11 cellular contexts compared by ENCODE assay signal in genomic region chr6:161128680-161129196, GRCh38.
A peak's percentile ranks its signal among the peaks of the same experiment; 100 is the strongest.
DNase-seq lines count a peak whose midpoint lies in the region; ATAC-seq, FAIRE-seq and TF ChIP-seq lines count a peak whose summit lies in the region.
"Had no signal": no experiment of that assay in that cellular context is flagged by ENCODE, and none has a peak within 500 bp of the region (broad histone marks: within the 10 kb centered on the region; RNA-seq: fewer than 3 reads in every experiment).

No MANE protein-coding gene starts in this region.

- ATAC-seq in T-helper 17 cell (peak; percentile 77), K562 (no peak), GM21423 (IDR thresholded peaks at IDR 0.05; ENCODE audit: unreplicated experiment) (no peak)

- WGBS in K562 (ENCODE audit: insufficient coverage, low coverage, missing lambda C conversion rate) = 84% methylated on average over 12 of the region's 12 CpGs

- no peaks in the 10 kb centered on the region for H3K27me3 Mint-ChIP-seq in T-helper 17 cell
- H3K27me3 Mint-ChIP-seq in chondrocyte (ENCODE audit: low read depth) = no peaks in the 10 kb centered on the region
- H3K27me3 Mint-ChIP-seq: dendritic cell treated with granulocyte-macrophage colony-stimulating factor and Interleukin-4, amounts not matched to agents 40 ng/mL and 50 ng/mL, for 4 days had no signal

- H3K27ac ChIP-seq in K562 (ENCODE audit: extremely low read depth, low read depth, low read length) = no peak overlapping the region
- H3K27ac ChIP-seq: tibial artery had no signal

- TF ChIP-seq CTCF in K562 (IDR thresholded peaks at IDR 0.05 in 2 of 3, conservative IDR thresholded peaks at IDR 0.05 in 1 of 3; ENCODE audit: insufficient read depth in 2 of 3, low read depth in 1 of 3, low read length in 3 of 3) = no peak
- no peak for TF ChIP-seq CTCF in chondrocyte (IDR thresholded peaks at IDR 0.05)

- H3K27me3 ChIP-seq in K562 (ENCODE audit: control insufficient read depth in 2 of 2, insufficient read depth in 2 of 2, low read length in 2 of 2) = no peaks in the 10 kb centered on the region
- H3K27me3 ChIP-seq: tibial artery had no signal

- intact Hi-C loops in K562 (cut with micrococcal nuclease) = no loop called here

- DNase-seq in ELR (ENCODE audit: low read depth) = peak; percentile 96
- DNase-seq in T-helper 17 cell = no peak
- DNase-seq in K562 (ENCODE audit: extremely low read depth in 1 of 4, low spot score in 3 of 4) = no peak
- peak; percentile 36 for DNase-seq in skeletal muscle cell (ENCODE audit: low read depth)
- no peak for DNase-seq in chondrocyte (ENCODE audit: low spot score)
- no peak for DNase-seq in NCI-H526 (lab: John Stamatoyannopoulos, UW)
- no peak for DNase-seq in MV-4-11 (lab: John Stamatoyannopoulos, UW)
- DNase-seq: Calu3, tibial artery had no signal

- H3K4me2 ChIP-seq in K562 (ENCODE audit: insufficient read depth, low read length) = no peak overlapping the region

- H3K4me1 Mint-ChIP-seq in T-helper 17 cell (peaks cover 18% of the 10 kb centered on the region), chondrocyte (ENCODE audit: low read depth) (no peaks in the 10 kb centered on the region)

- H3K4me3 ChIP-seq in K562 = no peak overlapping the region
- H3K4me3 ChIP-seq in skeletal muscle cell (ENCODE audit: low read depth, low read length) = no peak overlapping the region
- H3K4me3 ChIP-seq: tibial artery had no signal

- BruUV-seq in K562 (replicated peaks; lab: Mats Ljungman, UMichigan) = no TSS peak

- H3K9ac ChIP-seq in K562 (ENCODE audit: insufficient read depth in 1 of 2, low read depth in 2 of 2, low read length in 2 of 2) = no peak overlapping the region

- no peak overlapping the region for H2AFZ ChIP-seq in K562 (ENCODE audit: low read depth, low read length)

- peaks cover 32% of the 10 kb centered on the region for H3K9me3 Mint-ChIP-seq in chondrocyte (ENCODE audit: low read depth)

- H3K36me3 ChIP-seq in K562 (ENCODE audit: control insufficient read depth, insufficient read depth, low read length) = peaks cover 40% of the 10 kb centered on the region

- no peaks in the 10 kb centered on the region for H3K9me1 ChIP-seq in K562 (ENCODE audit: control insufficient read depth, insufficient read depth, low read length)

- TF ChIP-seq EP300 in K562 (IDR thresholded peaks at IDR 0.05; ENCODE audit: low read length) = no peak

- CTCF ChIA-PET in K562 (lab: Yijun Ruan, JAX; ENCODE audit: low intra/inter-chr PET ratio) = no interaction called here

- H3K79me2 ChIP-seq in K562 (ENCODE audit: control insufficient read depth, insufficient read depth, low read length) = no peaks in the 10 kb centered on the region

- in situ Hi-C loops in K562 (cut with MboI) = no loop called here

- TF ChIP-seq RAD21 in K562 (CRISPR knock-in tag; conservative IDR thresholded peaks at IDR 0.05 in 1 of 2, IDR thresholded peaks at IDR 0.05 in 1 of 2) = no peak

- no peak overlapping the region for H3K4me3 Mint-ChIP-seq in T-helper 17 cell
- H3K4me3 Mint-ChIP-seq in chondrocyte (ENCODE audit: unreplicated experiment) = no peak overlapping the region
- H3K4me3 Mint-ChIP-seq: dendritic cell treated with granulocyte-macrophage colony-stimulating factor and Interleukin-4, amounts not matched to agents 40 ng/mL and 50 ng/mL, for 4 days had no signal

- H3K4me1 ChIP-seq in K562 (replicated peaks in 1 of 2; ENCODE audit: control insufficient read depth in 2 of 2, insufficient read depth in 2 of 2, low read length in 2 of 2) = no peaks in the 10 kb centered on the region
- H3K4me1 ChIP-seq: tibial artery had no signal

- H3K9me3 ChIP-seq in T-helper 17 cell (ENCODE audit: control insufficient read depth, low read length, poor library complexity, severe bottlenecking) (no peaks in the 10 kb centered on the region), K562 (replicated peaks; ENCODE audit: control insufficient read depth, insufficient read depth, low read depth, low read length) (no peaks in the 10 kb centered on the region; the same call in 1 of the 2 replicates)

- FAIRE-seq in K562 (lab: Jason Lieb, UNC) = no peak

- H4K20me1 ChIP-seq in K562 (replicated peaks; ENCODE audit: control insufficient read depth, insufficient read depth, low read length) = no peaks in the 10 kb centered on the region

- no peak for TF ChIP-seq POLR2A in K562 (conservative IDR thresholded peaks at IDR 0.05)

- POLR2A ChIA-PET in K562 (lab: Yijun Ruan, JAX) = interaction anchor here (0.7 to 1.4 kb wide), 3 partner anchors 11 to 126 kb away, joined by 3 to 5 read pairs (median 4); no protein-coding TSS in a partner anchor

- H3K36me3 Mint-ChIP-seq in T-helper 17 cell (ENCODE audit: low read depth) = peaks cover 5% of the 10 kb centered on the region
- H3K36me3 Mint-ChIP-seq in chondrocyte (ENCODE audit: low read depth) = peaks cover 44% of the 10 kb centered on the region

- peak overlapping the region; percentile 86 for H3K27ac Mint-ChIP-seq in T-helper 17 cell
- H3K27ac Mint-ChIP-seq in chondrocyte (ENCODE audit: unreplicated experiment) = no peak overlapping the region

TF ChIP-seq in K562, 482 proteins besides CTCF, POLR2A, EP300 and RAD21 (continues in another document):
- TF ChIP-seq CREB1 (IDR thresholded peaks at IDR 0.05) (peak; percentile 35; the same call in 1 of the 2 replicates), CREB1 (CRISPR knock-in tag; IDR thresholded peaks at IDR 0.05) (no peak), ZNF785 (CRISPR knock-in tag; IDR thresholded peaks at IDR 0.05) (no peak), FOSL1 (tag; conservative IDR thresholded peaks at IDR 0.05) (peak; percentile 70), ATF3 (IDR thresholded peaks at IDR 0.05) (peak; percentile 24; the same call in 1 of the 2 replicates), ATF3 (CRISPR knock-in tag; conservative IDR thresholded peaks at IDR 0.05) (no peak)
- TF ChIP-seq, protein P1, sequence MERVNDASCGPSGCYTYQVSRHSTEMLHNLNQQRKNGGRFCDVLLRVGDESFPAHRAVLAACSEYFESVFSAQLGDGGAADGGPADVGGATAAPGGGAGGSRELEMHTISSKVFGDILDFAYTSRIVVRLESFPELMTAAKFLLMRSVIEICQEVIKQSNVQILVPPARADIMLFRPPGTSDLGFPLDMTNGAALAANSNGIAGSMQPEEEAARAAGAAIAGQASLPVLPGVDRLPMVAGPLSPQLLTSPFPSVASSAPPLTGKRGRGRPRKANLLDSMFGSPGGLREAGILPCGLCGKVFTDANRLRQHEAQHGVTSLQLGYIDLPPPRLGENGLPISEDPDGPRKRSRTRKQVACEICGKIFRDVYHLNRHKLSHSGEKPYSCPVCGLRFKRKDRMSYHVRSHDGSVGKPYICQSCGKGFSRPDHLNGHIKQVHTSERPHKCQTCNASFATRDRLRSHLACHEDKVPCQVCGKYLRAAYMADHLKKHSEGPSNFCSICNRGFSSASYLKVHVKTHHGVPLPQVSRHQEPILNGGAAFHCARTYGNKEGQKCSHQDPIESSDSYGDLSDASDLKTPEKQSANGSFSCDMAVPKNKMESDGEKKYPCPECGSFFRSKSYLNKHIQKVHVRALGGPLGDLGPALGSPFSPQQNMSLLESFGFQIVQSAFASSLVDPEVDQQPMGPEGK (CRISPR knock-in tag; IDR thresholded peaks at IDR 0.05; ENCODE audit: borderline replicate concordance) = no peak
- TF ChIP-seq, protein P2, sequence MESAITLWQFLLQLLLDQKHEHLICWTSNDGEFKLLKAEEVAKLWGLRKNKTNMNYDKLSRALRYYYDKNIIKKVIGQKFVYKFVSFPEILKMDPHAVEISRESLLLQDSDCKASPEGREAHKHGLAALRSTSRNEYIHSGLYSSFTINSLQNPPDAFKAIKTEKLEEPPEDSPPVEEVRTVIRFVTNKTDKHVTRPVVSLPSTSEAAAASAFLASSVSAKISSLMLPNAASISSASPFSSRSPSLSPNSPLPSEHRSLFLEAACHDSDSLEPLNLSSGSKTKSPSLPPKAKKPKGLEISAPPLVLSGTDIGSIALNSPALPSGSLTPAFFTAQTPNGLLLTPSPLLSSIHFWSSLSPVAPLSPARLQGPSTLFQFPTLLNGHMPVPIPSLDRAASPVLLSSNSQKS (CRISPR knock-in tag; IDR thresholded peaks at IDR 0.05) = no peak
- TF ChIP-seq, protein P3, sequence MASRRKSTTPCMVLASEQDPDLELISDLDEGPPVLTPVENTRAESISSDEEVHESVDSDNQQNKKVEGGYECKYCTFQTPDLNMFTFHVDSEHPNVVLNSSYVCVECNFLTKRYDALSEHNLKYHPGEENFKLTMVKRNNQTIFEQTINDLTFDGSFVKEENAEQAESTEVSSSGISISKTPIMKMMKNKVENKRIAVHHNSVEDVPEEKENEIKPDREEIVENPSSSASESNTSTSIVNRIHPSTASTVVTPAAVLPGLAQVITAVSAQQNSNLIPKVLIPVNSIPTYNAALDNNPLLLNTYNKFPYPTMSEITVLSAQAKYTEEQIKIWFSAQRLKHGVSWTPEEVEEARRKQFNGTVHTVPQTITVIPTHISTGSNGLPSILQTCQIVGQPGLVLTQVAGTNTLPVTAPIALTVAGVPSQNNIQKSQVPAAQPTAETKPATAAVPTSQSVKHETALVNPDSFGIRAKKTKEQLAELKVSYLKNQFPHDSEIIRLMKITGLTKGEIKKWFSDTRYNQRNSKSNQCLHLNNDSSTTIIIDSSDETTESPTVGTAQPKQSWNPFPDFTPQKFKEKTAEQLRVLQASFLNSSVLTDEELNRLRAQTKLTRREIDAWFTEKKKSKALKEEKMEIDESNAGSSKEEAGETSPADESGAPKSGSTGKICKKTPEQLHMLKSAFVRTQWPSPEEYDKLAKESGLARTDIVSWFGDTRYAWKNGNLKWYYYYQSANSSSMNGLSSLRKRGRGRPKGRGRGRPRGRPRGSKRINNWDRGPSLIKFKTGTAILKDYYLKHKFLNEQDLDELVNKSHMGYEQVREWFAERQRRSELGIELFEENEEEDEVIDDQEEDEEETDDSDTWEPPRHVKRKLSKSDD (conservative IDR thresholded peaks at IDR 0.05; ENCODE audit: low read length) = no peak
- TF ChIP-seq, protein P4, sequence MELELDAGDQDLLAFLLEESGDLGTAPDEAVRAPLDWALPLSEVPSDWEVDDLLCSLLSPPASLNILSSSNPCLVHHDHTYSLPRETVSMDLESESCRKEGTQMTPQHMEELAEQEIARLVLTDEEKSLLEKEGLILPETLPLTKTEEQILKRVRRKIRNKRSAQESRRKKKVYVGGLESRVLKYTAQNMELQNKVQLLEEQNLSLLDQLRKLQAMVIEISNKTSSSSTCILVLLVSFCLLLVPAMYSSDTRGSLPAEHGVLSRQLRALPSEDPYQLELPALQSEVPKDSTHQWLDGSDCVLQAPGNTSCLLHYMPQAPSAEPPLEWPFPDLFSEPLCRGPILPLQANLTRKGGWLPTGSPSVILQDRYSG (tag; conservative IDR thresholded peaks at IDR 0.05; ENCODE audit: low read depth) = no peak

Comparison
In these comparisons a context has a peak if more than half of its experiments do, and no peak if none do; other contexts are left out.
1. DNase-seq: peak in ELR (single experiment) and skeletal muscle cell (single experiment); none in T-helper 17 cell (0 of 3), K562 (0 of 4), chondrocyte (single experiment), NCI-H526 (0 of 2) and MV-4-11 (single experiment).